3 cellular contexts compared by ENCODE assay signal in genomic region chr14:36083317-36083716, GRCh38.
A peak's percentile ranks its signal among the peaks of the same experiment; 100 is the strongest.
TF ChIP-seq lines count a peak whose summit lies in the region.

No MANE protein-coding gene starts in this region.

TF ChIP-seq in HepG2, 621 proteins besides CTCF, POLR2A, EP300 and RAD21:
- TF ChIP-seq ZUFSP (CRISPR knock-in tag; IDR thresholded peaks at IDR 0.05; ENCODE audit: borderline replicate concordance) (no peak), TBX2 (CRISPR knock-in tag; IDR thresholded peaks at IDR 0.05; ENCODE audit: borderline replicate concordance) (no peak), SALL1 (CRISPR knock-in tag; IDR thresholded peaks at IDR 0.05) (no peak), NR1H2 (CRISPR knock-in tag; IDR thresholded peaks at IDR 0.05; ENCODE audit: borderline replicate concordance, low read depth) (no peak), PCBP2 (optimal IDR thresholded peaks at IDR 0.05; ENCODE audit: low read depth, low read length, poor library complexity, severe bottlenecking) (peak; percentile 61), ZFX (CRISPR knock-in tag; IDR thresholded peaks at IDR 0.05; ENCODE audit: low read depth) (no peak), HNRNPK (IDR thresholded peaks at IDR 0.05; ENCODE audit: low read depth, low read length, poor library complexity, severe bottlenecking) (peak; percentile 83)
TF ChIP-seq in HepG2: peak in this region for 2.

TF ChIP-seq in GM23338, 12 proteins besides CTCF, POLR2A, EP300 and RAD21:
- TF ChIP-seq ZNF462 (CRISPR knock-in tag; IDR thresholded peaks at IDR 0.05) (no peak), CREB1 (CRISPR knock-in tag; IDR thresholded peaks at IDR 0.05; ENCODE audit: low read depth) (no peak), STAT1 (IDR thresholded peaks at IDR 0.05; ENCODE audit: unreplicated experiment) (no peak), REST (IDR thresholded peaks at IDR 0.05; ENCODE audit: unreplicated experiment) (no peak), ETS1 (IDR thresholded peaks at IDR 0.05) (no peak), ZNF331 (CRISPR knock-in tag; IDR thresholded peaks at IDR 0.05; ENCODE audit: low read depth) (no peak)

TF ChIP-seq in IMR-90, 13 proteins besides CTCF, POLR2A, EP300 and RAD21:
- TF ChIP-seq FOS (IDR thresholded peaks at IDR 0.05; ENCODE audit: low read depth, low read length) (no peak), RFX5 (IDR thresholded peaks at IDR 0.05; ENCODE audit: low read depth, low read length) (no peak), NFE2L2 (IDR thresholded peaks at IDR 0.05; ENCODE audit: low read depth, low read length) (no peak), USF2 (IDR thresholded peaks at IDR 0.05; ENCODE audit: low read depth, low read length) (no peak), ELK1 (IDR thresholded peaks at IDR 0.05; ENCODE audit: borderline replicate concordance, low read depth, low read length) (no peak)
